25 cellular contexts compared by ENCODE assay signal in genomic region chr13:113351514-113352026, GRCh38. TPM values are rescaled to one million over a fixed set of nuclear protein-coding genes. Genes with fewer than 3 reads are reported as not detected.
A peak's percentile ranks its signal among the peaks of the same experiment; 100 is the strongest.
DNase-seq lines count a peak whose midpoint lies in the region; ATAC-seq, FAIRE-seq and TF ChIP-seq lines count a peak whose summit lies in the region.
"Had no signal": no experiment of that assay in that cellular context is flagged by ENCODE, and none has a peak within 500 bp of the region (broad histone marks: within the 10 kb centered on the region; RNA-seq: fewer than 3 reads in every experiment).

No MANE protein-coding gene starts in this region.

- TF ChIP-seq RAD21 in IMR-90 (IDR thresholded peaks at IDR 0.05; ENCODE audit: low read length) (no peak), liver (IDR thresholded peaks at IDR 0.05) (peak in 1 of 2 donors; percentile 5)

- H3K18ac ChIP-seq in IMR-90 (ENCODE audit: low read depth, low read length): no peak overlapping the region

- no peak for TF ChIP-seq CTCF in IMR-90 (conservative IDR thresholded peaks at IDR 0.05; ENCODE audit: low read depth, low read length)
- no peak for TF ChIP-seq CTCF in body of pancreas (IDR thresholded peaks at IDR 0.05)
- no peak for TF ChIP-seq CTCF in liver (IDR thresholded peaks at IDR 0.05; ENCODE audit: low read depth, low read length, missing input control)
- TF ChIP-seq CTCF in gastrocnemius medialis (IDR thresholded peaks at IDR 0.05 in 4 of 5, conservative IDR thresholded peaks at IDR 0.05 in 1 of 5): no peak

- peaks cover 7% of the 10 kb centered on the region for H3K9me3 ChIP-seq in IMR-90 (ENCODE audit: control insufficient read depth, insufficient read depth, low read length)
- H3K9me3 ChIP-seq in body of pancreas: no peaks in the 10 kb centered on the region
- no peaks in the 10 kb centered on the region for H3K9me3 ChIP-seq in liver (ENCODE audit: control insufficient read depth in 4 of 4, low read length in 3 of 4)
- H3K9me3 ChIP-seq in gastrocnemius medialis: no peaks in the 10 kb centered on the region
- H3K9me3 ChIP-seq: vagina had no signal

- H3K4me3 ChIP-seq in IMR-90 (ENCODE audit: insufficient read depth, low read depth, low read length) (no peak overlapping the region), body of pancreas (no peak overlapping the region), liver (ENCODE audit: low read depth in 1 of 3, low read length in 3 of 3) (no peak overlapping the region), gastrocnemius medialis (peak overlapping the region in 2 of 4 donors; percentile 1 to 6)
- H3K4me3 ChIP-seq: SK-N-MC, vagina had no signal

- dilution Hi-C loops in IMR-90 (cut with HindIII; ENCODE audit: low sequenced_read_pairs, unreplicated experiment): no loop called here

- no peak overlapping the region for H2BK15ac ChIP-seq in IMR-90 (ENCODE audit: low read depth, low read length)

- H3K27ac ChIP-seq in IMR-90 (ENCODE audit: insufficient read depth, low read length): no peak overlapping the region
- no peak overlapping the region for H3K27ac ChIP-seq in body of pancreas
- H3K27ac ChIP-seq in liver (ENCODE audit: low read depth in 1 of 2, low read length in 2 of 2): no peak overlapping the region
- H3K27ac ChIP-seq in gastrocnemius medialis: peak overlapping the region in 2 of 4 donors; percentile 50 to 61
- H3K27ac ChIP-seq: SK-N-MC, vagina had no signal

- 29% methylated on average over 8 of the region's 17 CpGs; no CpG with 5 or more reads in 1 of the 2 experiments for WGBS in IMR-90 (ENCODE audit: extremely low coverage in 2 of 2, insufficient read length in 1 of 2), 2 experiments
- WGBS in body of pancreas, 2 donors: 70 to 84% methylated on average over 12 to 17 of the region's 17 CpGs
- WGBS in liver: 57% methylated on average over 17 of the region's 17 CpGs

- H3K14ac ChIP-seq in IMR-90 (replicated peaks; ENCODE audit: low read depth, low read length): no peak overlapping the region

- H3K79me1 ChIP-seq in IMR-90 (ENCODE audit: low read depth in 1 of 2, low read length in 2 of 2): no peaks in the 10 kb centered on the region

- in situ Hi-C loops in IMR-90 (cut with MboI; ENCODE audit: low sequenced_read_pairs): no loop called here
- in situ Hi-C loops in gastrocnemius medialis (cut with MboI; ENCODE audit: low sequenced_read_pairs in 4 of 4): no loop called here

- no peak overlapping the region for H3K4ac ChIP-seq in IMR-90 (ENCODE audit: low read depth, low read length)

- H4K20me1 ChIP-seq in IMR-90 (ENCODE audit: insufficient read depth, low read length): no peaks in the 10 kb centered on the region

- no peak overlapping the region for H2AK5ac ChIP-seq in IMR-90 (ENCODE audit: low read depth, low read length)

- no peak overlapping the region for H2BK20ac ChIP-seq in IMR-90 (ENCODE audit: low read depth, low read length)

- H3K4me2 ChIP-seq in IMR-90 (ENCODE audit: low read depth, low read length): no peak overlapping the region

- no peak for FAIRE-seq in GM12892 (lab: Jason Lieb, UNC)

- ATAC-seq in IMR-90 (ENCODE audit: low read depth) (peak; percentile 42), body of pancreas (peak; percentile 58), gastrocnemius medialis (peak; percentile 84 to 92), GM18873 (IDR thresholded peaks at IDR 0.05; ENCODE audit: low FRiP score, unreplicated experiment) (no peak)
- ATAC-seq: CD8-positive, alpha-beta T cell; Panc1 had no signal

- H4K8ac ChIP-seq in IMR-90 (ENCODE audit: low read depth in 2 of 2, low read length in 2 of 2): no peak overlapping the region

- peak overlapping the region; percentile 35 for H2AFZ ChIP-seq in IMR-90 (replicated peaks; ENCODE audit: low read length, poor library complexity)

- H3K27me3 ChIP-seq in IMR-90 (ENCODE audit: control insufficient read depth, insufficient read depth, low read length) (peaks cover 3% of the 10 kb centered on the region; the same call in 1 of the 2 replicates), body of pancreas (no peaks in the 10 kb centered on the region), liver (ENCODE audit: control insufficient read depth in 4 of 4, insufficient read depth in 4 of 4, low read length in 3 of 4) (no peaks in the 10 kb centered on the region), gastrocnemius medialis (no peaks in the 10 kb centered on the region)
- H3K27me3 ChIP-seq: vagina had no signal

- no TSS peak for BruUV-seq in IMR-90 (replicated peaks; lab: Mats Ljungman, UMichigan)

- H4K5ac ChIP-seq in IMR-90 (ENCODE audit: low read depth, low read length): no peak overlapping the region

- POLR2A ChIA-PET in IMR-90 (lab: Charles Lee; ENCODE audit: unreplicated experiment): no interaction called here

- H3K4me1 ChIP-seq in IMR-90 (ENCODE audit: control insufficient read depth, insufficient read depth, low read length) (no peaks in the 10 kb centered on the region; the same call in 1 of the 2 replicates), body of pancreas (no peaks in the 10 kb centered on the region), liver (ENCODE audit: control insufficient read depth in 4 of 4, insufficient read depth in 4 of 4, low read length in 3 of 4) (no peaks in the 10 kb centered on the region), gastrocnemius medialis (peaks cover 0 to 9% of the 10 kb centered on the region in 2 donors)
- H3K4me1 ChIP-seq: vagina had no signal

- no peak for TF ChIP-seq POLR2A in IMR-90 (IDR thresholded peaks at IDR 0.05; ENCODE audit: low read depth, low read length)
- no peak for TF ChIP-seq POLR2A in body of pancreas (IDR thresholded peaks at IDR 0.05)
- no peak for TF ChIP-seq POLR2A in gastrocnemius medialis (IDR thresholded peaks at IDR 0.05)
- no peak for TF ChIP-seq POLR2A in GM12892 (IDR thresholded peaks at IDR 0.05; ENCODE audit: low read depth, low read length)

- H2BK5ac ChIP-seq in IMR-90 (ENCODE audit: low read depth, low read length, poor library complexity, severe bottlenecking): no peak overlapping the region

- no peak overlapping the region for H4K91ac ChIP-seq in IMR-90 (ENCODE audit: insufficient read depth, low read depth, low read length)

- no peak overlapping the region for H2BK120ac ChIP-seq in IMR-90 (ENCODE audit: low read depth, low read length)

- no peak overlapping the region for H3K9ac ChIP-seq in IMR-90 (ENCODE audit: low read depth, low read length)
- no peak overlapping the region for H3K9ac ChIP-seq in liver (ENCODE audit: low read depth in 1 of 2, low read length in 2 of 2)

- H3K23ac ChIP-seq in IMR-90 (ENCODE audit: low read depth, low read length): no peak overlapping the region

- no peak overlapping the region for H3K56ac ChIP-seq in IMR-90 (ENCODE audit: extremely low read depth, insufficient read depth, low read length)

- H2AK9ac ChIP-seq in IMR-90 (replicated peaks; ENCODE audit: low read depth, low read length, poor library complexity): no peak overlapping the region

- H3K36me3 ChIP-seq in IMR-90 (ENCODE audit: control insufficient read depth, insufficient read depth, low read length): no peaks in the 10 kb centered on the region
- no peaks in the 10 kb centered on the region for H3K36me3 ChIP-seq in body of pancreas (replicated peaks in 1 of 2; ENCODE audit: insufficient read depth in 1 of 2, low read depth in 2 of 2)
- peaks cover 8 to 44% (median 25%) of the 10 kb centered on the region in 4 donors for H3K36me3 ChIP-seq in liver (ENCODE audit: control insufficient read depth in 4 of 4, insufficient read depth in 3 of 4, low read depth in 1 of 4, low read length in 3 of 4)
- peaks cover 0 to 10% of the 10 kb centered on the region in 2 donors for H3K36me3 ChIP-seq in gastrocnemius medialis

- CTCF ChIA-PET in IMR-90 (lab: Yijun Ruan, JAX): no interaction called here

- no peaks in the 10 kb centered on the region for H3K9me1 ChIP-seq in IMR-90 (ENCODE audit: insufficient read depth, low read length)

- DNase-seq in IMR-90: no peak
- peak in 1 of 4 donors; percentile 35 for DNase-seq in body of pancreas
- peak; percentile 54 to 58 for DNase-seq in gastrocnemius medialis
- DNase-seq in GF-D8 (lab: John Stamatoyannopoulos, UW): no peak
- no peak for DNase-seq in GM12892 (ENCODE audit: insufficient read length)
- DNase-seq: activated B cell treated with CpG ODN at 0.5 μM for 24 hours; activated CD4-positive, alpha-beta T cell treated with anti-CD3 and anti-CD28 coated beads, Interleukin-2, amount 50 U/mL, for 4 hours; activated CD8-positive, alpha-beta memory T cell treated with anti-CD3 and anti-CD28 coated beads, Interleukin-2, amount 50 U/mL, for 4 hours; activated naive CD8-positive, alpha-beta T cell treated with anti-CD3 and anti-CD28 coated beads, Interleukin-2, amount 10 ng/mL, durations not matched to agents 7 days and 5 days; CD8-positive, alpha-beta T cell; DMS153; effector CD8-positive, alpha-beta T cell; erythroblast; islet precursor cell; NCI-H1417; NCI-H2107; NCI-H524; stimulated activated CD4-positive, alpha-beta T cell treated with anti-CD3 and anti-CD28 coated beads, Interleukin-1b, Interleukin-23, amount 100 ng/mL, for 48 hours had no signal

- intact Hi-C loops in IMR-90 (cut with micrococcal nuclease) (no loop called here), body of pancreas (cut with DNase I) (no loop called here), gastrocnemius medialis (cut with DNase I; ENCODE audit: low total_unique reads) (no loop called here)

TF ChIP-seq in IMR-90, 13 proteins besides CTCF, POLR2A, EP300 and RAD21 (continues in another document):
- TF ChIP-seq RFX5 (IDR thresholded peaks at IDR 0.05; ENCODE audit: low read depth, low read length): no peak
- TF ChIP-seq CEBPB (IDR thresholded peaks at IDR 0.05; ENCODE audit: low read depth, low read length): no peak

TF ChIP-seq in liver, 16 proteins besides CTCF, POLR2A, EP300 and RAD21 (continues in another document):
- TF ChIP-seq ATF3 (IDR thresholded peaks at IDR 0.05) (no peak), FOXA2 (IDR thresholded peaks at IDR 0.05) (no peak), FOXA1 (IDR thresholded peaks at IDR 0.05) (no peak)

RNA-seq across cellular contexts. Expression of gene GRTP1, which starts 12.4 kb away (rescaled TPM):
- 0.83 and 0.90 TPM in 2 replicates for total RNA-seq in IMR-90 (2012; rRNA removed)
- 1.4 and 1.7 TPM in 2 replicates for polyA plus RNA-seq in IMR-90 (2012; rRNA removed)
- polyA plus RNA-seq in IMR-90 (2012; cell fraction: cytosol; rRNA removed): 1.8 TPM in 2 replicates
- 3.1 and 3.7 TPM in 2 replicates for polyA plus RNA-seq in IMR-90 (2012; cell fraction: nucleus; rRNA removed; ENCODE audit: low replicate concordance)
- 1 to 10 TPM; 7.3 to 8.9 TPM for total RNA-seq in body of pancreas
- 10 to 100 TPM; 11.1 to 33.0 TPM for total RNA-seq in liver
- polyA plus RNA-seq in liver: 10 to 100 TPM; 28.6 to 53.6 TPM
- total RNA-seq in gastrocnemius medialis: 1 to 10 TPM; 2.6 to 8.8 (median 6.0) TPM
- polyA plus RNA-seq in GM12892 (2012; ENCODE audit: missing spikeins): 1.0 TPM
- total RNA-seq: activated B cell treated with CpG ODN at 0.5 μM for 24 hours; activated naive CD8-positive, alpha-beta T cell treated with anti-CD3 and anti-CD28 coated beads, Interleukin-2, amount 10 ng/mL, durations not matched to agents 7 days and 5 days; activated T-helper 2 cell treated with anti-CD3 and anti-CD28 coated beads, Interferon-gamma antibody, Interleukin-2, Interleukin-4, amounts not matched to agents 10 μg/mL and 5 μg/mL and 100 μg/mL, durations not matched to agents 14 hours and 24 hours and 36 hours; CD8-positive, alpha-beta T cell; T-helper 2 cell treated with Interferon-gamma antibody and Interleukin-4, amounts not matched to agents 100 ng/mL and 5 ng/mL, for 36 hours had no signal

RNA-seq across cellular contexts. Expression of gene LAMP1, which starts 54.5 kb away (rescaled TPM):
- 58.3 and 60.6 TPM in 2 replicates for total RNA-seq in IMR-90 (2012; rRNA removed)
- polyA plus RNA-seq in IMR-90 (2012; rRNA removed): 229 and 235 TPM in 2 replicates
- polyA plus RNA-seq in IMR-90 (2012; cell fraction: cytosol; rRNA removed): 138 and 235 TPM in 2 replicates
- polyA plus RNA-seq in IMR-90 (2012; cell fraction: nucleus; rRNA removed; ENCODE audit: low replicate concordance): 132 and 172 TPM in 2 replicates
- total RNA-seq in body of pancreas: 10 to 100 TPM; 68.5 to 92.6 TPM
- 10 to 100 TPM; 60.0 to 65.8 TPM for total RNA-seq in liver
- polyA plus RNA-seq in liver: 100 to 1,000 TPM in 1 of 2 donors, 10 to 100 TPM in 1; 24.4 to 160 TPM
- 10 to 100 TPM; 36.4 to 80.9 (median 66.9) TPM for total RNA-seq in gastrocnemius medialis
- polyA plus RNA-seq in GM12892 (2012; ENCODE audit: missing spikeins): 32.8 TPM

Comparison
In these comparisons a context has a peak if more than half of its experiments do, and no peak if none do; other contexts are left out.
1. DNase-seq: peak in gastrocnemius medialis (2 of 2); none in IMR-90 (single experiment), GF-D8 (single experiment) and GM12892 (single experiment).